Comparison of ENCODE assay signal across 8 cellular contexts in genomic region chr1:86833461-86834215, GRCh38.
DNase-seq lines count a peak whose midpoint lies in the region; ATAC-seq and TF ChIP-seq lines count a peak whose summit lies in the region.

No MANE protein-coding gene starts in this region.

- no peaks in the 10 kb centered on the region for H3K4me1 ChIP-seq in Loucy (ENCODE audit: insufficient read depth, low read length, poor library complexity, severe bottlenecking)
- no peaks in the 10 kb centered on the region for H3K4me1 ChIP-seq in foreskin keratinocyte
- H3K4me1 ChIP-seq in osteoblast (ENCODE audit: insufficient read depth, low read length) = no peaks in the 10 kb centered on the region
- H3K4me1 ChIP-seq in tibial nerve = no peaks in the 10 kb centered on the region

- no peaks in the 10 kb centered on the region for H3K36me3 ChIP-seq in Loucy (ENCODE audit: insufficient read depth, low read length)
- H3K36me3 ChIP-seq in osteoblast (ENCODE audit: insufficient read depth, low read length) = no peaks in the 10 kb centered on the region
- H3K36me3 ChIP-seq in tibial nerve = no peaks in the 10 kb centered on the region

- ATAC-seq in GM21723 (IDR thresholded peaks at IDR 0.05; ENCODE audit: unreplicated experiment) (peak; percentile 89), foreskin keratinocyte (peak; percentile 92)

- H3K4me1 Mint-ChIP-seq in activated T-helper 2 cell treated with anti-CD3 and anti-CD28 coated beads, Interferon-gamma antibody, Interleukin-2, Interleukin-4, amounts not matched to agents 10 μg/mL and 5 μg/mL and 100 μg/mL, durations not matched to agents 14 hours and 24 hours and 36 hours (ENCODE audit: low read depth) = peaks cover 5% of the 10 kb centered on the region

- no peak overlapping the region for H3K27ac ChIP-seq in foreskin keratinocyte
- no peak overlapping the region for H3K27ac ChIP-seq in osteoblast (ENCODE audit: low read depth, low read length)
- H3K27ac ChIP-seq in tibial nerve = no peak overlapping the region

- no peaks in the 10 kb centered on the region for H3K9me3 Mint-ChIP-seq in activated T-helper 2 cell treated with anti-CD3 and anti-CD28 coated beads, Interferon-gamma antibody, Interleukin-2, Interleukin-4, amounts not matched to agents 10 μg/mL and 5 μg/mL and 100 μg/mL, durations not matched to agents 14 hours and 24 hours and 36 hours

- peaks cover 8% of the 10 kb centered on the region for H3K27me3 Mint-ChIP-seq in activated T-helper 2 cell treated with anti-CD3 and anti-CD28 coated beads, Interferon-gamma antibody, Interleukin-2, Interleukin-4, amounts not matched to agents 10 μg/mL and 5 μg/mL and 100 μg/mL, durations not matched to agents 14 hours and 24 hours and 36 hours (ENCODE audit: low read depth)

- no peaks in the 10 kb centered on the region for H3F3A ChIP-seq in Loucy (ENCODE audit: low read depth)

- H3K4me3 ChIP-seq in Loucy (ENCODE audit: low read length, poor library complexity, severe bottlenecking) = no peak overlapping the region
- no peak overlapping the region for H3K4me3 ChIP-seq in osteoblast (ENCODE audit: insufficient read depth, low read length)
- H3K4me3 ChIP-seq in tibial nerve = no peak overlapping the region

- TF ChIP-seq EP300 in tibial nerve (IDR thresholded peaks at IDR 0.05) = no peak

- H2AFZ ChIP-seq in Loucy (ENCODE audit: low read length) (0 out of 2 replicates have a peak overlapping the region, but pooled peaks have one; percentile 25), osteoblast (ENCODE audit: low read length) (peak overlapping the region; percentile 83)

- no peak overlapping the region for H3K9ac ChIP-seq in Loucy (ENCODE audit: low read depth, low read length, poor library complexity, severe bottlenecking)

- H3K27ac Mint-ChIP-seq in activated T-helper 2 cell treated with anti-CD3 and anti-CD28 coated beads, Interferon-gamma antibody, Interleukin-2, Interleukin-4, amounts not matched to agents 10 μg/mL and 5 μg/mL and 100 μg/mL, durations not matched to agents 14 hours and 24 hours and 36 hours = no peak overlapping the region

- no peaks in the 10 kb centered on the region for H3K36me3 Mint-ChIP-seq in activated T-helper 2 cell treated with anti-CD3 and anti-CD28 coated beads, Interferon-gamma antibody, Interleukin-2, Interleukin-4, amounts not matched to agents 10 μg/mL and 5 μg/mL and 100 μg/mL, durations not matched to agents 14 hours and 24 hours and 36 hours (ENCODE audit: low read depth)

- TF ChIP-seq CTCF in Loucy (conservative IDR thresholded peaks at IDR 0.05; ENCODE audit: low read length) (peak; percentile 70), foreskin keratinocyte (conservative IDR thresholded peaks at IDR 0.05) (peak; percentile 82), osteoblast (IDR thresholded peaks at IDR 0.05; ENCODE audit: extremely low read depth, low read depth, low read length) (peak; percentile 66), tibial nerve (IDR thresholded peaks at IDR 0.05) (peak in 4 of 5 experiments; percentile 45 to 75 (median 54))

- no peaks in the 10 kb centered on the region for H3K9me2 ChIP-seq in Loucy (replicated peaks; ENCODE audit: low read depth, low read length)

- H3K9me3 ChIP-seq in Loucy (ENCODE audit: insufficient read depth, low read depth, low read length) (no peaks in the 10 kb centered on the region), osteoblast (ENCODE audit: low read depth, low read length) (no peaks in the 10 kb centered on the region), tibial nerve (no peaks in the 10 kb centered on the region)

- H3K4me3 Mint-ChIP-seq in activated T-helper 2 cell treated with anti-CD3 and anti-CD28 coated beads, Interferon-gamma antibody, Interleukin-2, Interleukin-4, amounts not matched to agents 10 μg/mL and 5 μg/mL and 100 μg/mL, durations not matched to agents 14 hours and 24 hours and 36 hours (ENCODE audit: low read depth) = no peak overlapping the region

- intact Hi-C loops in activated T-helper 2 cell treated with anti-CD3 and anti-CD28 coated beads, Interferon-gamma antibody, Interleukin-2, Interleukin-4, amounts not matched to agents 10 μg/mL and 5 μg/mL and 100 μg/mL, durations not matched to agents 14 hours and 24 hours and 36 hours (cut with micrococcal nuclease) = loop anchor here (1.0 kb wide), 2 partner anchors 132 to 251 kb away; no protein-coding TSS in a partner anchor

- WGBS in tibial nerve, 2 donors = 51% methylated on average over 17 of the region's 17 CpGs

- no peak for TF ChIP-seq POLR2A in tibial nerve (IDR thresholded peaks at IDR 0.05)

- H4K20me1 ChIP-seq in Loucy (ENCODE audit: insufficient read depth, low read length, poor library complexity, severe bottlenecking) (no peaks in the 10 kb centered on the region), osteoblast (ENCODE audit: insufficient read depth, low read length) (no peaks in the 10 kb centered on the region)

- DNase-seq in DMS53 treated with DMSO at 0.1 percent for 48 hours (lab: John Stamatoyannopoulos, UW; ENCODE audit: unreplicated experiment) (peak; percentile 96), RPMI8226 (peak; percentile 68), foreskin keratinocyte (peak; percentile 53 to 65), osteoblast (ENCODE audit: insufficient read length, low spot score, missing footprints) (peak; percentile 92), tibial nerve (ENCODE audit: low spot score in 2 of 2) (peak; percentile 36 to 86)
- DNase-seq in activated T-helper 2 cell treated with anti-CD3 and anti-CD28 coated beads, Interferon-gamma antibody, Interleukin-2, Interleukin-4, amounts not matched to agents 10 μg/mL and 5 μg/mL and 100 μg/mL, durations not matched to agents 14 hours and 24 hours and 36 hours (ENCODE audit: low spot score) = peak; percentile 23

- H3K4me2 ChIP-seq in Loucy (ENCODE audit: low read depth, low read length, poor library complexity, severe bottlenecking) = no peak overlapping the region
- no peak overlapping the region for H3K4me2 ChIP-seq in osteoblast (ENCODE audit: insufficient read depth, low read length)

- H3K79me2 ChIP-seq in Loucy (ENCODE audit: insufficient read depth, low read length) (no peaks in the 10 kb centered on the region), osteoblast (ENCODE audit: insufficient read depth, low read length) (no peaks in the 10 kb centered on the region)

- H3K27me3 ChIP-seq in Loucy (ENCODE audit: insufficient read depth, low read length, poor library complexity, severe bottlenecking) = no peaks in the 10 kb centered on the region
- no peaks in the 10 kb centered on the region for H3K27me3 ChIP-seq in foreskin keratinocyte
- no peaks in the 10 kb centered on the region for H3K27me3 ChIP-seq in osteoblast (ENCODE audit: insufficient read depth, low read length)
- no peaks in the 10 kb centered on the region for H3K27me3 ChIP-seq in tibial nerve

Comparison
In these comparisons a context has a peak if more than half of its experiments do, and no peak if none do; other contexts are left out.
1. DNase-seq: peak in every context shown above with its lines; median percentile 96 in DMS53 treated with DMSO at 0.1 percent for 48 hours; 92 in osteoblast; 68 in RPMI8226; 61 in tibial nerve; 59 in foreskin keratinocyte; 23 in activated T-helper 2 cell treated with anti-CD3 and anti-CD28 coated beads, Interferon-gamma antibody, Interleukin-2, Interleukin-4, amounts not matched to agents 10 μg/mL and 5 μg/mL and 100 μg/mL, durations not matched to agents 14 hours and 24 hours and 36 hours.